ENCODE assay signal across 21 cellular contexts in genomic region chr16:85696761-85697160, GRCh38. TPM values are rescaled to one million over a fixed set of nuclear protein-coding genes. Genes with fewer than 3 reads are reported as not detected.
"Had no signal": no experiment of that assay in that cellular context is flagged by ENCODE, and none has a peak within 500 bp of the region (broad histone marks: within the 10 kb centered on the region; RNA-seq: fewer than 3 reads in every experiment).

No MANE protein-coding gene starts in this region.

- H3K27ac ChIP-seq: lower lobe of right lung, neutrophil, parathyroid adenoma, spleen, thyroid gland had no signal

- FAIRE-seq: islet of Langerhans had no signal

- H3K79me2 ChIP-seq: parathyroid adenoma had no signal

- H3K27me3 ChIP-seq: thyroid gland had no signal

- H2AFZ ChIP-seq: parathyroid adenoma had no signal

- H3K9me3 ChIP-seq: esophagus squamous epithelium, lower lobe of right lung, neutrophil, thyroid gland had no signal

- H3K4me1 ChIP-seq: lower lobe of right lung, spleen, thyroid gland had no signal

- H3K9ac ChIP-seq: parathyroid adenoma had no signal

- ATAC-seq: activated CD8-positive, alpha-beta T cell treated with anti-CD3 and anti-CD28 coated beads, Interleukin-2, amount 10 ng/mL, durations not matched to agents 7 days and 5 days; activated T-cell treated with anti-CD3 and anti-CD28 coated beads, Interleukin-2, amount 50 U/mL, for 4 hours; lower lobe of right lung; naive thymus-derived CD8-positive, alpha-beta T cell; stimulated activated memory B cell treated with anti-CD40 and anti-IgM and Interleukin-4, amounts not matched to agents 10 μg/mL and 1 μg/mL and 100 μg/mL, for 72 hours had no signal

- H3K36me3 ChIP-seq: esophagus squamous epithelium, lower lobe of right lung, neutrophil, spleen, thyroid gland had no signal

- DNase-seq: activated CD4-positive, alpha-beta T cell treated with anti-CD3 and anti-CD28 coated beads, Interleukin-2, amount 10 ng/mL, durations not matched to agents 24 days and 14 days; activated CD4-positive, CD25-positive, alpha-beta regulatory T cell; activated CD8-positive, alpha-beta memory T cell treated with anti-CD3 and anti-CD28 coated beads, Interleukin-2, amount 50 U/mL, for 4 hours; activated CD8-positive, alpha-beta T cell treated with anti-CD3 and anti-CD28 coated beads, Interleukin-2, amount 10 ng/mL, durations not matched to agents 7 days and 5 days; activated naive CD4-positive, alpha-beta T cell treated with anti-CD3 and anti-CD28 coated beads, Interleukin-2, amount 10 ng/mL, durations not matched to agents 7 days and 5 days; activated T-cell treated with anti-CD3 and anti-CD28 coated beads, Interleukin-2, amount 50 U/mL, for 4 hours; aorta; cerebellar nuclear complex; effector CD4-positive, alpha-beta T cell; esophagus squamous epithelium; lower lobe of right lung; spleen; stimulated activated CD4-positive, alpha-beta T cell treated with anti-CD3 and anti-CD28 coated beads, Interleukin-4, amount 100 ng/mL, for 4 hours; T-helper 1 cell; T1000; thyroid gland had no signal

- H3K4me3 ChIP-seq: lower lobe of right lung, spleen, thyroid gland had no signal

RNA-seq across cellular contexts. Expression of gene C16orf74, which starts 54.1 kb away (rescaled TPM):
- polyA plus RNA-seq: aorta had no signal
